ENCODE assay signal across 14 cellular contexts in genomic region chr6:110567957-110568696, GRCh38.
A peak's percentile ranks its signal among the peaks of the same experiment; 100 is the strongest.
DNase-seq lines count a peak whose midpoint lies in the region; ATAC-seq and TF ChIP-seq lines count a peak whose summit lies in the region.
"Had no signal": no experiment of that assay in that cellular context is flagged by ENCODE, and none has a peak within 500 bp of the region (broad histone marks: within the 10 kb centered on the region; RNA-seq: fewer than 3 reads in every experiment).

No MANE protein-coding gene starts in this region.

- no peaks in the 10 kb centered on the region for H3K36me3 Mint-ChIP-seq in activated naive CD8-positive, alpha-beta T cell treated with anti-CD3 and anti-CD28 coated beads, Interleukin-2, amount 10 ng/mL, durations not matched to agents 7 days and 5 days
- H3K36me3 Mint-ChIP-seq in activated naive CD8-positive, alpha-beta T cell treated with anti-CD3 and anti-CD28 coated beads, Interleukin-2, amount 50 U/mL, for 24 hours (ENCODE audit: low read depth) = no peaks in the 10 kb centered on the region
- H3K36me3 Mint-ChIP-seq in activated CD8-positive, alpha-beta T cell treated with anti-CD3 and anti-CD28 coated beads for 36 hours (ENCODE audit: low read depth) = no peaks in the 10 kb centered on the region
- H3K36me3 Mint-ChIP-seq: CD4-positive, CD25-positive, alpha-beta regulatory T cell had no signal

- intact Hi-C loops in activated CD8-positive, alpha-beta T cell treated with anti-CD3 and anti-CD28 coated beads for 36 hours (cut with micrococcal nuclease) = no loop called here
- intact Hi-C loops in tibial artery (cut with DNase I; ENCODE audit: low total_unique reads) = no loop called here

- H3K27me3 Mint-ChIP-seq in activated naive CD8-positive, alpha-beta T cell treated with anti-CD3 and anti-CD28 coated beads, Interleukin-2, amount 10 ng/mL, durations not matched to agents 7 days and 5 days = no peaks in the 10 kb centered on the region
- no peaks in the 10 kb centered on the region for H3K27me3 Mint-ChIP-seq in activated naive CD8-positive, alpha-beta T cell treated with anti-CD3 and anti-CD28 coated beads, Interleukin-2, amount 50 U/mL, for 24 hours
- no peaks in the 10 kb centered on the region for H3K27me3 Mint-ChIP-seq in activated CD8-positive, alpha-beta T cell treated with anti-CD3 and anti-CD28 coated beads for 36 hours
- H3K27me3 Mint-ChIP-seq: CD4-positive, CD25-positive, alpha-beta regulatory T cell had no signal

- H3K36me3 ChIP-seq in tibial artery = no peaks in the 10 kb centered on the region

- no peaks in the 10 kb centered on the region for H3K27me3 ChIP-seq in tibial artery

- no peaks in the 10 kb centered on the region for H3K9me3 Mint-ChIP-seq in activated naive CD8-positive, alpha-beta T cell treated with anti-CD3 and anti-CD28 coated beads, Interleukin-2, amount 10 ng/mL, durations not matched to agents 7 days and 5 days
- no peaks in the 10 kb centered on the region for H3K9me3 Mint-ChIP-seq in activated naive CD8-positive, alpha-beta T cell treated with anti-CD3 and anti-CD28 coated beads, Interleukin-2, amount 50 U/mL, for 24 hours
- H3K9me3 Mint-ChIP-seq in activated CD8-positive, alpha-beta T cell treated with anti-CD3 and anti-CD28 coated beads for 36 hours = no peaks in the 10 kb centered on the region
- H3K9me3 Mint-ChIP-seq: T-helper 2 cell treated with Interferon-gamma antibody and Interleukin-4, amounts not matched to agents 5 μg/mL and 100 μg/mL, for 36 hours had no signal

- ATAC-seq in activated naive CD8-positive, alpha-beta T cell treated with anti-CD3 and anti-CD28 coated beads, Interleukin-2, amount 10 ng/mL, durations not matched to agents 7 days and 5 days (ENCODE audit: low read depth) = peak; percentile 75
- ATAC-seq in activated naive CD8-positive, alpha-beta T cell treated with anti-CD3 and anti-CD28 coated beads, Interleukin-2, amount 50 U/mL, for 24 hours = no peak
- ATAC-seq in activated CD8-positive, alpha-beta T cell treated with anti-CD3 and anti-CD28 coated beads for 36 hours = peak; percentile 70
- ATAC-seq in GM21576 (IDR thresholded peaks at IDR 0.05; ENCODE audit: unreplicated experiment) = no peak

- no peak for TF ChIP-seq CTCF in activated CD8-positive, alpha-beta T cell treated with anti-CD3 and anti-CD28 coated beads for 36 hours (IDR thresholded peaks at IDR 0.05)
- TF ChIP-seq CTCF in tibial artery (IDR thresholded peaks at IDR 0.05) = no peak

- no peak for DNase-seq in activated naive CD8-positive, alpha-beta T cell treated with anti-CD3 and anti-CD28 coated beads, Interleukin-2, amount 10 ng/mL, durations not matched to agents 7 days and 5 days
- DNase-seq in activated naive CD8-positive, alpha-beta T cell treated with anti-CD3 and anti-CD28 coated beads, Interleukin-2, amount 50 U/mL, for 24 hours = no peak
- DNase-seq in MV-4-11 (lab: John Stamatoyannopoulos, UW) (peak; percentile 37), H4 (ENCODE audit: low spot score) (no peak), tibial artery (no peak), NCI-H1092 (lab: John Stamatoyannopoulos, UW) (no peak)
- peak; percentile 33 for DNase-seq in activated CD8-positive, alpha-beta T cell treated with anti-CD3 and anti-CD28 coated beads for 36 hours
- DNase-seq: activated CD8-positive, alpha-beta memory T cell treated with anti-CD3 and anti-CD28 coated beads, Interleukin-2, amount 50 U/mL, for 48 hours; amygdala; CD4-positive, CD25-positive, alpha-beta regulatory T cell; NCI-H1694 treated with DMSO at 0.1 percent for 48 hours; retina had no signal

- no peaks in the 10 kb centered on the region for H3K9me3 ChIP-seq in tibial artery

- H3K4me1 Mint-ChIP-seq in activated naive CD8-positive, alpha-beta T cell treated with anti-CD3 and anti-CD28 coated beads, Interleukin-2, amount 10 ng/mL, durations not matched to agents 7 days and 5 days = peaks cover 8% of the 10 kb centered on the region
- H3K4me1 Mint-ChIP-seq in activated naive CD8-positive, alpha-beta T cell treated with anti-CD3 and anti-CD28 coated beads, Interleukin-2, amount 50 U/mL, for 24 hours = no peaks in the 10 kb centered on the region
- no peaks in the 10 kb centered on the region for H3K4me1 Mint-ChIP-seq in activated CD8-positive, alpha-beta T cell treated with anti-CD3 and anti-CD28 coated beads for 36 hours (ENCODE audit: low read depth)

- peak overlapping the region; percentile 62 for H3K27ac Mint-ChIP-seq in activated naive CD8-positive, alpha-beta T cell treated with anti-CD3 and anti-CD28 coated beads, Interleukin-2, amount 10 ng/mL, durations not matched to agents 7 days and 5 days
- H3K27ac Mint-ChIP-seq in activated naive CD8-positive, alpha-beta T cell treated with anti-CD3 and anti-CD28 coated beads, Interleukin-2, amount 50 U/mL, for 24 hours = no peak overlapping the region
- H3K27ac Mint-ChIP-seq in activated CD8-positive, alpha-beta T cell treated with anti-CD3 and anti-CD28 coated beads for 36 hours = no peak overlapping the region
- H3K27ac Mint-ChIP-seq: T-helper 2 cell treated with Interferon-gamma antibody and Interleukin-4, amounts not matched to agents 5 μg/mL and 100 μg/mL, for 36 hours had no signal

- H3K4me1 ChIP-seq in tibial artery = no peaks in the 10 kb centered on the region

- no peak overlapping the region for H3K4me3 ChIP-seq in tibial artery

- H3K4me3 Mint-ChIP-seq in activated naive CD8-positive, alpha-beta T cell treated with anti-CD3 and anti-CD28 coated beads, Interleukin-2, amount 10 ng/mL, durations not matched to agents 7 days and 5 days = no peak overlapping the region
- no peak overlapping the region for H3K4me3 Mint-ChIP-seq in activated naive CD8-positive, alpha-beta T cell treated with anti-CD3 and anti-CD28 coated beads, Interleukin-2, amount 50 U/mL, for 24 hours
- no peak overlapping the region for H3K4me3 Mint-ChIP-seq in activated CD8-positive, alpha-beta T cell treated with anti-CD3 and anti-CD28 coated beads for 36 hours
- H3K4me3 Mint-ChIP-seq: CD4-positive, CD25-positive, alpha-beta regulatory T cell; T-helper 2 cell treated with Interferon-gamma antibody and Interleukin-4, amounts not matched to agents 5 μg/mL and 100 μg/mL, for 36 hours had no signal

- no peak overlapping the region for H3K27ac ChIP-seq in tibial artery

- CTCF ChIA-PET in activated CD8-positive, alpha-beta T cell treated with anti-CD3 and anti-CD28 coated beads for 36 hours (lab: Charles Lee) = interaction anchor here (1.0 to 1.4 kb wide), 2 partner anchors 11 to 40 kb away, joined by 3 to 4 read pairs; no protein-coding TSS in a partner anchor

- POLR2A ChIA-PET in activated naive CD8-positive, alpha-beta T cell treated with anti-CD3 and anti-CD28 coated beads, Interleukin-2, amount 10 ng/mL, durations not matched to agents 7 days and 5 days (lab: Charles Lee) = no interaction called here
- POLR2A ChIA-PET in activated CD8-positive, alpha-beta T cell treated with anti-CD3 and anti-CD28 coated beads for 36 hours (lab: Charles Lee) = no interaction called here

Comparison
In these comparisons a context has a peak if more than half of its experiments do, and no peak if none do; other contexts are left out.
1. ATAC-seq: peak in activated naive CD8-positive, alpha-beta T cell treated with anti-CD3 and anti-CD28 coated beads, Interleukin-2, amount 10 ng/mL, durations not matched to agents 7 days and 5 days (single experiment) and activated CD8-positive, alpha-beta T cell treated with anti-CD3 and anti-CD28 coated beads for 36 hours (single experiment); none in activated naive CD8-positive, alpha-beta T cell treated with anti-CD3 and anti-CD28 coated beads, Interleukin-2, amount 50 U/mL, for 24 hours (single experiment) and GM21576 (single experiment).
2. DNase-seq: peak in MV-4-11 (single experiment) and activated CD8-positive, alpha-beta T cell treated with anti-CD3 and anti-CD28 coated beads for 36 hours (single experiment); none in activated naive CD8-positive, alpha-beta T cell treated with anti-CD3 and anti-CD28 coated beads, Interleukin-2, amount 10 ng/mL, durations not matched to agents 7 days and 5 days (single experiment), activated naive CD8-positive, alpha-beta T cell treated with anti-CD3 and anti-CD28 coated beads, Interleukin-2, amount 50 U/mL, for 24 hours (single experiment), H4 (single experiment), tibial artery (0 of 2) and NCI-H1092 (single experiment).